In genomic region chr9:22170990-22171663, GRCh38 we compare ENCODE assay signal across 14 cellular contexts.
DNase-seq lines count a peak whose midpoint lies in the region; ATAC-seq, FAIRE-seq and TF ChIP-seq lines count a peak whose summit lies in the region.
"Had no signal": no experiment of that assay in that cellular context is flagged by ENCODE, and none has a peak within 500 bp of the region (broad histone marks: within the 10 kb centered on the region; RNA-seq: fewer than 3 reads in every experiment).

No MANE protein-coding gene starts in this region.

- WGBS in body of pancreas, 2 donors, result 28 to 53% methylated on average over 2 of the region's 2 CpGs

- TF ChIP-seq POLR2A in body of pancreas (IDR thresholded peaks at IDR 0.05), result no peak
- no peak for TF ChIP-seq POLR2A in H54 (IDR thresholded peaks at IDR 0.05; ENCODE audit: low read depth, low read length)

- H3K36me3 ChIP-seq in BLaER1 treated with 17β-estradiol and CSF1 and Interleukin-3, amounts not matched to agents 10 nM and 100 nM, result peaks cover 0 to under 1% (median 0%) of the 10 kb centered on the region in 11 experiments; a peak in 2 of 22 replicates
- no peaks in the 10 kb centered on the region for H3K36me3 ChIP-seq in body of pancreas (replicated peaks in 1 of 2; ENCODE audit: insufficient read depth in 1 of 2, low read depth in 2 of 2)
- H3K36me3 ChIP-seq in BE2C, result no peaks in the 10 kb centered on the region

- H3K4me2 ChIP-seq in BLaER1 treated with 17β-estradiol and CSF1 and Interleukin-3, amounts not matched to agents 10 nM and 100 nM, result peak overlapping the region; percentile 16 to 91 (median 46); a peak in 21 of 22 replicates

- peak overlapping the region in 9 of 11 experiments; percentile 5 to 93 (median 75); a peak in 14 of 22 replicates for H3K27ac ChIP-seq in BLaER1 treated with 17β-estradiol and CSF1 and Interleukin-3, amounts not matched to agents 10 nM and 100 nM
- H3K27ac ChIP-seq in body of pancreas, result no peak overlapping the region

- intact Hi-C loops in body of pancreas (cut with DNase I), result no loop called here

- peaks cover 0 to 22% (median 0%) of the 10 kb centered on the region in 11 experiments; a peak in 4 of 22 replicates for H3K9me3 ChIP-seq in BLaER1 treated with 17β-estradiol and CSF1 and Interleukin-3, amounts not matched to agents 10 nM and 100 nM (replicated peaks in 1 of 11)
- H3K9me3 ChIP-seq in body of pancreas, result no peaks in the 10 kb centered on the region
- H3K9me3 ChIP-seq in BE2C, result no peaks in the 10 kb centered on the region

- no peak for FAIRE-seq in H54 (lab: Jason Lieb, UNC)
- FAIRE-seq: colon, K562 had no signal

- peak overlapping the region in 5 of 11 experiments; percentile 5 to 72 (median 41); a peak in 6 of 22 replicates for H3K9ac ChIP-seq in BLaER1 treated with 17β-estradiol and CSF1 and Interleukin-3, amounts not matched to agents 10 nM and 100 nM

- no peak for TF ChIP-seq CTCF in body of pancreas (IDR thresholded peaks at IDR 0.05)
- no peak for TF ChIP-seq CTCF in BE2C (IDR thresholded peaks at IDR 0.05; ENCODE audit: low read depth, low read length)

- H3K4me1 ChIP-seq in BLaER1 treated with 17β-estradiol and CSF1 and Interleukin-3, amounts not matched to agents 10 nM and 100 nM, result peaks cover 10 to 86% (median 34%) of the 10 kb centered on the region in 10 experiments
- no peaks in the 10 kb centered on the region for H3K4me1 ChIP-seq in body of pancreas
- no peaks in the 10 kb centered on the region for H3K4me1 ChIP-seq in BE2C

- no peaks in the 10 kb centered on the region for H3K27me3 ChIP-seq in BLaER1 treated with 17β-estradiol and CSF1 and Interleukin-3, amounts not matched to agents 10 nM and 100 nM
- H3K27me3 ChIP-seq in body of pancreas, result no peaks in the 10 kb centered on the region
- H3K27me3 ChIP-seq in BE2C, result no peaks in the 10 kb centered on the region; the same call in 1 of the 2 replicates

- DNase-seq in body of pancreas (no peak), epidermal melanocyte (ENCODE audit: insufficient read length, low spot score) (no peak), BE2C (no peak), H54 (ENCODE audit: insufficient read length, low spot score) (no peak)
- no peak for DNase-seq in activated T-cell treated with anti-CD3 and anti-CD28 coated beads, Interleukin-2, amount 50 U/mL, for 48 hours
- DNase-seq: activated naive CD4-positive, alpha-beta T cell treated with anti-CD3 and anti-CD28 coated beads for 36 hours; foreskin melanocyte; SHP77 treated with DMSO at 0.1 percent for 48 hours; stimulated activated naive CD8-positive, alpha-beta T cell treated with anti-CD3 and anti-CD28 coated beads, Interleukin-15, amount 100 ng/mL, for 72 hours had no signal

- ATAC-seq in GM19395 (IDR thresholded peaks at IDR 0.05; ENCODE audit: unreplicated experiment), result peak; percentile 78
- ATAC-seq in HG03575 (IDR thresholded peaks at IDR 0.05; ENCODE audit: extremely low read depth, insufficient number of reproducible peaks, low FRiP score, unreplicated experiment), result peak; percentile 42
- peak; percentile 9 for ATAC-seq in body of pancreas
- ATAC-seq: K562; stimulated activated naive CD8-positive, alpha-beta T cell treated with anti-CD3 and anti-CD28 coated beads, Interleukin-15, amount 100 ng/mL, for 72 hours had no signal

- H4K20me1 ChIP-seq in BLaER1 treated with 17β-estradiol and CSF1 and Interleukin-3, amounts not matched to agents 10 nM and 100 nM, result no peaks in the 10 kb centered on the region

- H3K4me3 ChIP-seq in BLaER1 treated with 17β-estradiol and CSF1 and Interleukin-3, amounts not matched to agents 10 nM and 100 nM, result no peak overlapping the region; a peak in 1 of 20 replicates
- no peak overlapping the region for H3K4me3 ChIP-seq in body of pancreas
- no peak overlapping the region for H3K4me3 ChIP-seq in BE2C (ENCODE audit: low read depth, low read length)
- H3K4me3 ChIP-seq: K562 had no signal

Comparison
In these comparisons a context has a peak if more than half of its experiments do, and no peak if none do; other contexts are left out.
1. H3K27ac ChIP-seq: peak in BLaER1 treated with 17β-estradiol and CSF1 and Interleukin-3, amounts not matched to agents 10 nM and 100 nM (9 of 11); none in body of pancreas (0 of 4).
2. ATAC-seq: peak in every context shown above with its lines; median percentile 78 in GM19395; 42 in HG03575; 9 in body of pancreas.